ENCODE assay signal across 1 cellular context in the genomic region with DNA sequence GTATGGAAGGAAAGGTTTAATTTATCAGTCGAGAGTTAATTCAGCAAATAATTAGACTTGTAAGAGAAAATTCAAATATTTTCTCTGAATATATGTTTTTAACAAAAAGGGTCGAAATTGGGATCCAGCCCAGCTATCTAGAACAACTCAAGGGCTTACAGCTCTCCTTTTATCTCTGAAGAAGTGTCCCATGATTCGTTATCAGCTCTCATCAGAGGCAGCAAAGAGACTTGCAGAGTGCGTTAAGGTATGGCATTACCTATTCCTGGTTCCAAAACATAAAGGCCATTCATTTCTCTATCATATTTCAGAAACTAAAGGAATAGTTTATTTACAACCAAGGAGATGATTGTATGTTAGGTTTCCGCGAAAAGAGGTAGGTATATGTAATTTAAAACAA.
TF ChIP-seq lines count a peak whose summit lies in the region.

No MANE protein-coding gene starts in this region.

TF ChIP-seq in K562, 482 proteins besides CTCF, POLR2A, EP300 and RAD21 (continued from another document):
- TF ChIP-seq, protein P1, sequence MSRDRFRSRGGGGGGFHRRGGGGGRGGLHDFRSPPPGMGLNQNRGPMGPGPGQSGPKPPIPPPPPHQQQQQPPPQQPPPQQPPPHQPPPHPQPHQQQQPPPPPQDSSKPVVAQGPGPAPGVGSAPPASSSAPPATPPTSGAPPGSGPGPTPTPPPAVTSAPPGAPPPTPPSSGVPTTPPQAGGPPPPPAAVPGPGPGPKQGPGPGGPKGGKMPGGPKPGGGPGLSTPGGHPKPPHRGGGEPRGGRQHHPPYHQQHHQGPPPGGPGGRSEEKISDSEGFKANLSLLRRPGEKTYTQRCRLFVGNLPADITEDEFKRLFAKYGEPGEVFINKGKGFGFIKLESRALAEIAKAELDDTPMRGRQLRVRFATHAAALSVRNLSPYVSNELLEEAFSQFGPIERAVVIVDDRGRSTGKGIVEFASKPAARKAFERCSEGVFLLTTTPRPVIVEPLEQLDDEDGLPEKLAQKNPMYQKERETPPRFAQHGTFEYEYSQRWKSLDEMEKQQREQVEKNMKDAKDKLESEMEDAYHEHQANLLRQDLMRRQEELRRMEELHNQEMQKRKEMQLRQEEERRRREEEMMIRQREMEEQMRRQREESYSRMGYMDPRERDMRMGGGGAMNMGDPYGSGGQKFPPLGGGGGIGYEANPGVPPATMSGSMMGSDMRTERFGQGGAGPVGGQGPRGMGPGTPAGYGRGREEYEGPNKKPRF (IDR thresholded peaks at IDR 0.05; ENCODE audit: low read depth, low read length): no peak
- peak; percentile 64 for TF ChIP-seq CBFA2T3 (IDR thresholded peaks at IDR 0.05)
- TF ChIP-seq ZKSCAN1 (IDR thresholded peaks at IDR 0.05; ENCODE audit: low read depth, low read length): no peak
- TF ChIP-seq, protein P2, sequence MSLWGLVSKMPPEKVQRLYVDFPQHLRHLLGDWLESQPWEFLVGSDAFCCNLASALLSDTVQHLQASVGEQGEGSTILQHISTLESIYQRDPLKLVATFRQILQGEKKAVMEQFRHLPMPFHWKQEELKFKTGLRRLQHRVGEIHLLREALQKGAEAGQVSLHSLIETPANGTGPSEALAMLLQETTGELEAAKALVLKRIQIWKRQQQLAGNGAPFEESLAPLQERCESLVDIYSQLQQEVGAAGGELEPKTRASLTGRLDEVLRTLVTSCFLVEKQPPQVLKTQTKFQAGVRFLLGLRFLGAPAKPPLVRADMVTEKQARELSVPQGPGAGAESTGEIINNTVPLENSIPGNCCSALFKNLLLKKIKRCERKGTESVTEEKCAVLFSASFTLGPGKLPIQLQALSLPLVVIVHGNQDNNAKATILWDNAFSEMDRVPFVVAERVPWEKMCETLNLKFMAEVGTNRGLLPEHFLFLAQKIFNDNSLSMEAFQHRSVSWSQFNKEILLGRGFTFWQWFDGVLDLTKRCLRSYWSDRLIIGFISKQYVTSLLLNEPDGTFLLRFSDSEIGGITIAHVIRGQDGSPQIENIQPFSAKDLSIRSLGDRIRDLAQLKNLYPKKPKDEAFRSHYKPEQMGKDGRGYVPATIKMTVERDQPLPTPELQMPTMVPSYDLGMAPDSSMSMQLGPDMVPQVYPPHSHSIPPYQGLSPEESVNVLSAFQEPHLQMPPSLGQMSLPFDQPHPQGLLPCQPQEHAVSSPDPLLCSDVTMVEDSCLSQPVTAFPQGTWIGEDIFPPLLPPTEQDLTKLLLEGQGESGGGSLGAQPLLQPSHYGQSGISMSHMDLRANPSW (CRISPR knock-in tag; IDR thresholded peaks at IDR 0.05): no peak
- TF ChIP-seq, protein P3, sequence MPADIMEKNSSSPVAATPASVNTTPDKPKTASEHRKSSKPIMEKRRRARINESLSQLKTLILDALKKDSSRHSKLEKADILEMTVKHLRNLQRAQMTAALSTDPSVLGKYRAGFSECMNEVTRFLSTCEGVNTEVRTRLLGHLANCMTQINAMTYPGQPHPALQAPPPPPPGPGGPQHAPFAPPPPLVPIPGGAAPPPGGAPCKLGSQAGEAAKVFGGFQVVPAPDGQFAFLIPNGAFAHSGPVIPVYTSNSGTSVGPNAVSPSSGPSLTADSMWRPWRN (IDR thresholded peaks at IDR 0.05; ENCODE audit: low read depth): no peak
- TF ChIP-seq MBD2 (IDR thresholded peaks at IDR 0.05; ENCODE audit: borderline replicate concordance, low read depth): no peak
- no peak for TF ChIP-seq ZNF24 (IDR thresholded peaks at IDR 0.05)
- no peak for TF ChIP-seq NEUROD1 (IDR thresholded peaks at IDR 0.05; ENCODE audit: borderline replicate concordance, low read depth, low read length, partially characterized antibody)
